In the genomic region with DNA sequence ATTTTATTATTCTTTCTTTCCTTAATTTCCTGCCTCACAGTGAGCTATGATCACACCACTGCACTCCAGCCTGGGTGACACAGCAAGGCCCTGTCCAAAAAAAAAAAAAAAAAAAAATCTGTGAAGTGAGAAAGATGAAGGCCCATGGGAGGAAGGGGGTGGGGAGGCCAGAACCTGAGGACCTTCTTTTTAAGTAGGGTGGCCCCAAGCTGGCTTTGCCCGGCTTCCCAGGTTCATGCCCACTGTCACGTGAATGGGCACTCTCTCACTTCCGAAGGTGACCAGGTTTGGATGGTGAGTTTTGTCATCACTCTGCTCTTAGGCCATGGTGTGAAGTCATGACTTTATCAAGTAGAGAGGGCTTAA, we compare ENCODE assay signal across 21 cellular contexts.
DNase-seq lines count a peak whose midpoint lies in the region; ATAC-seq, FAIRE-seq and TF ChIP-seq lines count a peak whose summit lies in the region.
"Had no signal": no experiment of that assay in that cellular context is flagged by ENCODE, and none has a peak within 500 bp of the region (broad histone marks: within the 10 kb centered on the region; RNA-seq: fewer than 3 reads in every experiment).

No MANE protein-coding gene starts in this region.

- peaks cover 3% of the 10 kb centered on the region for H3K36me3 Mint-ChIP-seq in astrocyte (ENCODE audit: low read depth, unreplicated experiment)

- H3K9me2 ChIP-seq in PC-3 (replicated peaks; ENCODE audit: low read length): no peaks in the 10 kb centered on the region

- BruUV-seq in PC-3 (replicated peaks; lab: Mats Ljungman, UMichigan): no TSS peak

- H3K4me1 Mint-ChIP-seq in astrocyte (ENCODE audit: low read depth, unreplicated experiment): peaks cover 5% of the 10 kb centered on the region
- H3K4me1 Mint-ChIP-seq: activated CD4-positive, alpha-beta T cell treated with anti-CD3 and anti-CD28 coated beads, Interleukin-2, amount 10 ng/mL, durations not matched to agents 24 days and 14 days; naive B cell had no signal

- no peak for ATAC-seq in PC-3

- no peaks in the 10 kb centered on the region for H3F3A ChIP-seq in PC-3 (ENCODE audit: low read length, unreplicated experiment)

- CTCF ChIA-PET in PC-3 (lab: Charles Lee): no interaction called here

- H3K4me2 ChIP-seq in astrocyte (ENCODE audit: low read length): no peak overlapping the region
- H3K4me2 ChIP-seq in PC-3 (ENCODE audit: low read length): no peak overlapping the region

- TF ChIP-seq CTCF in astrocyte (IDR thresholded peaks at IDR 0.05; ENCODE audit: insufficient read depth, low read depth, low read length) (no peak), PC-3 (conservative IDR thresholded peaks at IDR 0.05; ENCODE audit: low read depth, low read length) (no peak)

- H3K9ac ChIP-seq in astrocyte (ENCODE audit: low read length) (no peak overlapping the region), PC-3 (ENCODE audit: low read length) (no peak overlapping the region)

- H3K4me3 Mint-ChIP-seq in astrocyte (ENCODE audit: unreplicated experiment): no peak overlapping the region
- H3K4me3 Mint-ChIP-seq: activated CD4-positive, alpha-beta T cell treated with anti-CD3 and anti-CD28 coated beads, Interleukin-2, amount 10 ng/mL, durations not matched to agents 24 days and 14 days; naive B cell had no signal

- H3K27me3 Mint-ChIP-seq in astrocyte (ENCODE audit: low read depth, unreplicated experiment): peaks cover 20% of the 10 kb centered on the region

- peaks cover 19% of the 10 kb centered on the region for H3K9me3 Mint-ChIP-seq in astrocyte (ENCODE audit: unreplicated experiment)

- H3K36me3 ChIP-seq in astrocyte (ENCODE audit: insufficient read depth, low read length) (no peaks in the 10 kb centered on the region), urinary bladder (ENCODE audit: insufficient read depth) (no peaks in the 10 kb centered on the region), PC-3 (ENCODE audit: low read depth, low read length) (no peaks in the 10 kb centered on the region)

- H3K4me3 ChIP-seq in astrocyte (ENCODE audit: insufficient read depth, low read depth, low read length) (no peak overlapping the region), urinary bladder (ENCODE audit: low read depth, low read length) (no peak overlapping the region), PC-3 (ENCODE audit: low read length) (no peak overlapping the region)
- H3K4me3 ChIP-seq: SK-N-MC had no signal

- no peak for DNase-seq in astrocyte (ENCODE audit: low read depth)
- DNase-seq in islet precursor cell: peak; percentile 31
- DNase-seq in posterior vena cava (ENCODE audit: low spot score): peak; percentile 60
- no peak for DNase-seq in HuH-7 (ENCODE audit: low spot score)
- no peak for DNase-seq in PC-3
- no peak for DNase-seq in SHP77 (lab: John Stamatoyannopoulos, UW)
- DNase-seq: activated CD4-positive, alpha-beta T cell treated with anti-CD3 and anti-CD28 coated beads, Interleukin-2, amount 10 ng/mL, durations not matched to agents 24 days and 14 days; activated naive CD4-positive, alpha-beta T cell; dermis blood vessel endothelial cell; hypothalamus; KG1; left cardiac atrium; naive B cell; NCI-H2107; NCI-H69; stimulated activated CD4-positive, alpha-beta T cell treated with anti-CD3 and anti-CD28 coated beads, Interleukin-1b, Interleukin-23, amount 100 ng/mL, for 48 hours had no signal

- H3K27me3 ChIP-seq in astrocyte (ENCODE audit: insufficient read depth, low read length) (peaks cover 5% of the 10 kb centered on the region), PC-3 (ENCODE audit: low read length) (no peaks in the 10 kb centered on the region)

- H4K20me1 ChIP-seq in astrocyte (ENCODE audit: insufficient read depth, low read length): no peaks in the 10 kb centered on the region
- no peaks in the 10 kb centered on the region for H4K20me1 ChIP-seq in PC-3 (ENCODE audit: low read length)

- peaks cover 5% of the 10 kb centered on the region for H3K4me1 ChIP-seq in astrocyte (ENCODE audit: insufficient read depth, low read length)
- H3K4me1 ChIP-seq in urinary bladder (ENCODE audit: insufficient read depth): no peaks in the 10 kb centered on the region
- H3K4me1 ChIP-seq in PC-3 (ENCODE audit: insufficient read depth, low read length): no peaks in the 10 kb centered on the region

- H3K9me3 ChIP-seq in astrocyte (ENCODE audit: insufficient read depth, low read depth, low read length) (peaks cover 13% of the 10 kb centered on the region), PC-3 (ENCODE audit: low read length) (peaks cover 21% of the 10 kb centered on the region)

- intact Hi-C loops in posterior vena cava (cut with DNase I): no loop called here
- intact Hi-C loops in PC-3 (cut with micrococcal nuclease): no loop called here

- H2AFZ ChIP-seq in astrocyte (ENCODE audit: low read depth, low read length) (no peak overlapping the region), PC-3 (ENCODE audit: low read length) (no peak overlapping the region)

- POLR2A ChIA-PET in PC-3 (lab: Charles Lee; ENCODE audit: unreplicated experiment): no interaction called here

- no peak overlapping the region for H3K27ac Mint-ChIP-seq in astrocyte (ENCODE audit: unreplicated experiment)
- H3K27ac Mint-ChIP-seq: activated CD4-positive, alpha-beta T cell treated with anti-CD3 and anti-CD28 coated beads, Interleukin-2, amount 10 ng/mL, durations not matched to agents 24 days and 14 days; brain; naive B cell had no signal

- H3K27ac ChIP-seq in astrocyte (ENCODE audit: low read depth, low read length): peak overlapping the region; percentile 56
- H3K27ac ChIP-seq in urinary bladder (ENCODE audit: low read depth): peak overlapping the region; percentile 93
- H3K27ac ChIP-seq in PC-3 (ENCODE audit: low read length): no peak overlapping the region
- H3K27ac ChIP-seq: C4-2B, SK-N-MC had no signal

- WGBS in urinary bladder: 74% methylated on average over 3 of the region's 3 CpGs

- no peak for FAIRE-seq in astrocyte (lab: Jason Lieb, UNC)
- FAIRE-seq: GM18507 had no signal

- H3K79me2 ChIP-seq in astrocyte (ENCODE audit: insufficient read depth, low read length) (no peaks in the 10 kb centered on the region), PC-3 (ENCODE audit: low read length) (no peaks in the 10 kb centered on the region)

Comparison
In these comparisons a context has a peak if more than half of its experiments do, and no peak if none do; other contexts are left out.
1. DNase-seq: peak in islet precursor cell (single experiment) and posterior vena cava (single experiment); none in astrocyte (single experiment), HuH-7 (single experiment), PC-3 (single experiment) and SHP77 (0 of 2).